ENCODE assay signal across 7 cellular contexts in the genomic region with DNA sequence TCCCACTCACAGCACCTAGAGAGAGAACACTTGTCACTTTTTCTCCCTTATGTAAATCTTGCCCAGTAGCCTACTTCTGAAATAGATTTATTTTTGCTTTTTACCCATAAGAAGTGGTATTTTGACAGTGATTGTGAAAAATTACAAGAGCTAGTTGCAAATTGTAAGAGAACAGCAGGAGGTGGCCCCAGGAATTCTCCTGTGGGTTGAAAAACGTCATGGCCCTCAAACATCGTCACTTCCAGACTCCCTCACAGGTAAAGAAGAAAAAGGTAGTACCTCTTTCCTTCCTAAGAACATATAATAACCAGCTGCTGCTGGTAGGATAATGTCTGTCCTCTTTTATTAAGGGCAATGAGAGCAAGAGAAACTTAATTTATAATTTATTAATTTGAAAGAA.
"Had no signal": no experiment of that assay in that cellular context is flagged by ENCODE, and none has a peak within 500 bp of the region (broad histone marks: within the 10 kb centered on the region; RNA-seq: fewer than 3 reads in every experiment).

No MANE protein-coding gene starts in this region.

- H2AFZ ChIP-seq: GM23248 had no signal

- H3K27ac ChIP-seq: GM23248 had no signal

- H3K4me3 ChIP-seq: GM23248, HAP-1 had no signal

- H3K9ac ChIP-seq: GM23248 had no signal

- H3K4me1 ChIP-seq: HAP-1 had no signal

- ATAC-seq: HCT116 had no signal

- H3K36me3 ChIP-seq: HAP-1 had no signal

- DNase-seq: GM23248, GOT3, H7, HFFc6, KBM-7 had no signal
